In genomic region chr10:48251525-48252353, GRCh38 we compare ENCODE assay signal across 12 cellular contexts. TPM values are rescaled to one million over a fixed set of nuclear protein-coding genes. Genes with fewer than 3 reads are reported as not detected.
DNase-seq lines count a peak whose midpoint lies in the region; ATAC-seq and TF ChIP-seq lines count a peak whose summit lies in the region.
"Had no signal": no experiment of that assay in that cellular context is flagged by ENCODE, and none has a peak within 500 bp of the region (broad histone marks: within the 10 kb centered on the region; RNA-seq: fewer than 3 reads in every experiment).

No MANE protein-coding gene starts in this region.

- H3K9me3 ChIP-seq in HUES64 (ENCODE audit: insufficient read depth, low read depth, low read length), result no peaks in the 10 kb centered on the region
- H3K9me3 ChIP-seq in Panc1 (ENCODE audit: control insufficient read depth, insufficient read depth, low read depth, low read length), result no peaks in the 10 kb centered on the region
- no peaks in the 10 kb centered on the region for H3K9me3 ChIP-seq in gastrocnemius medialis
- H3K9me3 ChIP-seq: BLaER1 treated with 17β-estradiol and CSF1 and Interleukin-3, amounts not matched to agents 10 nM and 100 nM had no signal

- 84% methylated on average over 12 of the region's 13 CpGs for WGBS in HUES64

- H3K36me3 Mint-ChIP-seq in stimulated activated effector memory CD8-positive, alpha-beta T cell treated with anti-CD3 and anti-CD28 coated beads, Interleukin-12 subunit alpha, Interleukin-12 subunit beta, amount 100 ng/mL, for 72 hours, result no peaks in the 10 kb centered on the region

- H3K27me3 ChIP-seq in HUES64 (ENCODE audit: insufficient read depth, low read length) (no peaks in the 10 kb centered on the region), Panc1 (ENCODE audit: control insufficient read depth, insufficient read depth, low read length) (peaks cover 7% of the 10 kb centered on the region), gastrocnemius medialis (no peaks in the 10 kb centered on the region)
- H3K27me3 ChIP-seq: BLaER1 treated with 17β-estradiol and CSF1 and Interleukin-3, amounts not matched to agents 10 nM and 100 nM had no signal

- TF ChIP-seq POLR2A in gastrocnemius medialis (IDR thresholded peaks at IDR 0.05), result no peak

- H3K36me3 ChIP-seq in HUES64 (ENCODE audit: insufficient read depth, low read length) (no peaks in the 10 kb centered on the region), Panc1 (ENCODE audit: control insufficient read depth, insufficient read depth, low read length) (no peaks in the 10 kb centered on the region), gastrocnemius medialis (no peaks in the 10 kb centered on the region)
- H3K36me3 ChIP-seq: BLaER1 treated with 17β-estradiol and CSF1 and Interleukin-3, amounts not matched to agents 10 nM and 100 nM had no signal

- no peak overlapping the region for H3K27ac Mint-ChIP-seq in stimulated activated effector memory CD8-positive, alpha-beta T cell treated with anti-CD3 and anti-CD28 coated beads, Interleukin-12 subunit alpha, Interleukin-12 subunit beta, amount 100 ng/mL, for 72 hours

- no TSS peak for BruUV-seq in Panc1 (replicated peaks; lab: Mats Ljungman, UMichigan)

- CTCF ChIA-PET in Panc1 (lab: Charles Lee), result no interaction called here

- DNase-seq in COLO668 (lab: John Stamatoyannopoulos, UW; ENCODE audit: unreplicated experiment), result peak; percentile 81
- no peak for DNase-seq in Panc1 (ENCODE audit: low read depth, low spot score)
- DNase-seq in islet precursor cell, result peak; percentile 88
- no peak for DNase-seq in effector CD8-positive, alpha-beta T cell (lab: John Stamatoyannopoulos, UW)
- DNase-seq in stimulated activated effector memory CD8-positive, alpha-beta T cell treated with anti-CD3 and anti-CD28 coated beads, Interleukin-12 subunit alpha, Interleukin-12 subunit beta, amount 100 ng/mL, for 72 hours (ENCODE audit: low spot score in 2 of 2), result no peak
- DNase-seq in gastrocnemius medialis, result no peak
- DNase-seq: activated T-cell treated with anti-CD3 and anti-CD28 coated beads for 4 hours; central memory CD4-positive, alpha-beta T cell; NCI-H187 treated with DMSO at 0.1 percent for 48 hours had no signal

- POLR2A ChIA-PET in Panc1 (lab: Charles Lee), result no interaction called here

- intact Hi-C loops in Panc1 (cut with micrococcal nuclease; ENCODE audit: unreplicated experiment) (no loop called here), gastrocnemius medialis (cut with DNase I; ENCODE audit: low total_unique reads) (no loop called here)

- H3K9me3 Mint-ChIP-seq in stimulated activated effector memory CD8-positive, alpha-beta T cell treated with anti-CD3 and anti-CD28 coated beads, Interleukin-12 subunit alpha, Interleukin-12 subunit beta, amount 100 ng/mL, for 72 hours, result no peaks in the 10 kb centered on the region

- ATAC-seq in Panc1, result peak; percentile 54
- no peak for ATAC-seq in stimulated activated effector memory CD8-positive, alpha-beta T cell treated with anti-CD3 and anti-CD28 coated beads, Interleukin-12 subunit alpha, Interleukin-12 subunit beta, amount 100 ng/mL, for 72 hours
- ATAC-seq in gastrocnemius medialis, result no peak
- no peak for ATAC-seq in HG03095 (IDR thresholded peaks at IDR 0.05; ENCODE audit: unreplicated experiment)

- no peaks in the 10 kb centered on the region for H3K4me1 Mint-ChIP-seq in stimulated activated effector memory CD8-positive, alpha-beta T cell treated with anti-CD3 and anti-CD28 coated beads, Interleukin-12 subunit alpha, Interleukin-12 subunit beta, amount 100 ng/mL, for 72 hours

- peaks cover 17% of the 10 kb centered on the region for H3K4me1 ChIP-seq in HUES64 (ENCODE audit: insufficient read depth, low read length)
- H3K4me1 ChIP-seq in Panc1 (ENCODE audit: control insufficient read depth, insufficient read depth, low read length), result peaks cover 8% of the 10 kb centered on the region; the same call in 1 of the 2 replicates
- no peaks in the 10 kb centered on the region for H3K4me1 ChIP-seq in gastrocnemius medialis

- in situ Hi-C loops in Panc1 (cut with HindIII; ENCODE audit: low pct_unique_long_range_greater_than_20kb, low sequenced_read_pairs), result no loop called here
- in situ Hi-C loops in gastrocnemius medialis (cut with MboI; ENCODE audit: low sequenced_read_pairs in 4 of 4), result no loop called here

- H3K27ac ChIP-seq in HUES64 (ENCODE audit: low read depth, low read length) (0 out of 2 replicates have a peak overlapping the region, but pooled peaks have one; percentile 31), Panc1 (ENCODE audit: low read length) (no peak overlapping the region), gastrocnemius medialis (no peak overlapping the region)
- H3K27ac ChIP-seq: BLaER1 treated with 17β-estradiol and CSF1 and Interleukin-3, amounts not matched to agents 10 nM and 100 nM had no signal

- H3K4me3 Mint-ChIP-seq in stimulated activated effector memory CD8-positive, alpha-beta T cell treated with anti-CD3 and anti-CD28 coated beads, Interleukin-12 subunit alpha, Interleukin-12 subunit beta, amount 100 ng/mL, for 72 hours, result no peak overlapping the region

- no peak for TF ChIP-seq CTCF in Panc1 (IDR thresholded peaks at IDR 0.05)
- TF ChIP-seq CTCF in gastrocnemius medialis (IDR thresholded peaks at IDR 0.05 in 4 of 5, conservative IDR thresholded peaks at IDR 0.05 in 1 of 5), result no peak

- H3K4me3 ChIP-seq in HUES64 (ENCODE audit: low read length) (no peak overlapping the region), Panc1 (ENCODE audit: low read depth in 2 of 2, low read length in 2 of 2) (no peak overlapping the region), gastrocnemius medialis (no peak overlapping the region)
- H3K4me3 ChIP-seq: BLaER1 treated with 17β-estradiol and CSF1 and Interleukin-3, amounts not matched to agents 10 nM and 100 nM had no signal

- no peak overlapping the region for H3K9ac ChIP-seq in HUES64 (ENCODE audit: low read depth, low read length)
- H3K9ac ChIP-seq: BLaER1 treated with 17β-estradiol and CSF1 and Interleukin-3, amounts not matched to agents 10 nM and 100 nM had no signal

RNA-seq across cellular contexts. Expression of gene FRMPD2, which starts 22.8 kb away (rescaled TPM):
- polyA plus RNA-seq in HUES64 (2013, experiment 1 of 2), result 0.15 TPM
- 0.38 TPM for polyA plus RNA-seq in HUES64 (2013, experiment 2 of 2)
- total RNA-seq in Panc1 (2021; ENCODE audit: unreplicated experiment) (not detected), gastrocnemius medialis (not detected)
- polyA plus RNA-seq in Panc1 (2012; ENCODE audit: insufficient read length), result not detected

RNA-seq across cellular contexts. Expression of gene MAPK8, which starts 54.7 kb away (rescaled TPM):
- 42.8 TPM for polyA plus RNA-seq in HUES64 (2013, experiment 1 of 2)
- 49.3 TPM for polyA plus RNA-seq in HUES64 (2013, experiment 2 of 2)
- total RNA-seq in Panc1 (2021; ENCODE audit: unreplicated experiment), result 66.6 TPM
- 35.2 TPM for polyA plus RNA-seq in Panc1 (2012; ENCODE audit: insufficient read length)
- total RNA-seq in gastrocnemius medialis, result 10 to 100 TPM; 25.6 to 52.1 (median 35.4) TPM

Comparison
In these comparisons a context has a peak if more than half of its experiments do, and no peak if none do; other contexts are left out.
1. DNase-seq: peak in COLO668 (single experiment) and islet precursor cell (single experiment); none in Panc1 (single experiment), effector CD8-positive, alpha-beta T cell (single experiment), stimulated activated effector memory CD8-positive, alpha-beta T cell treated with anti-CD3 and anti-CD28 coated beads, Interleukin-12 subunit alpha, Interleukin-12 subunit beta, amount 100 ng/mL, for 72 hours (0 of 2) and gastrocnemius medialis (0 of 2).